In genomic region chr17:36181401-36182175, GRCh38 we compare ENCODE assay signal across 11 cellular contexts. TPM values are rescaled to one million over a fixed set of nuclear protein-coding genes. Genes with fewer than 3 reads are reported as not detected.
DNase-seq lines count a peak whose midpoint lies in the region; ATAC-seq and TF ChIP-seq lines count a peak whose summit lies in the region.
"Not testable (repeated sequence)": the region's sequence is repeated elsewhere in the genome, so short reads cannot be mapped to it uniquely, and the experiment has no call there.
"Had no signal": no experiment of that assay in that cellular context is flagged by ENCODE, and none has a peak within 500 bp of the region (broad histone marks: within the 10 kb centered on the region; RNA-seq: fewer than 3 reads in every experiment).

No MANE protein-coding gene starts in this region.

- POLR2A ChIA-PET in T-cell (lab: Charles Lee); MCF 10A (lab: Yijun Ruan, JAX): not testable (repeated sequence)

- not testable (repeated sequence) for TF ChIP-seq CTCF in GM23338 (conservative IDR thresholded peaks at IDR 0.05; ENCODE audit: low read depth in 2 of 2); MCF 10A (IDR thresholded peaks at IDR 0.05; ENCODE audit: unreplicated experiment); endothelial cell (IDR thresholded peaks at IDR 0.05; ENCODE audit: unreplicated experiment); mesothelial cell of epicardium (IDR thresholded peaks at IDR 0.05; ENCODE audit: unreplicated experiment); neural progenitor cell (IDR thresholded peaks at IDR 0.05); type B pancreatic cell (conservative IDR thresholded peaks at IDR 0.05)

- not testable (repeated sequence) for H3F3A ChIP-seq in GM23338 (replicated peaks; ENCODE audit: low read depth); neural progenitor cell (ENCODE audit: low read depth)

- not testable (repeated sequence) for H3K9ac ChIP-seq in neural progenitor cell

- H2AFZ ChIP-seq in GM23338; neural progenitor cell (replicated peaks): not testable (repeated sequence)

- intact Hi-C loops in MCF 10A (cut with micrococcal nuclease) = loop anchor here (10.0 kb wide), 1 partner anchor 67 kb away; no protein-coding TSS in a partner anchor

- H3K27me3 ChIP-seq in GM23338 (ENCODE audit: insufficient read depth) (peaks cover 37% of the 10 kb centered on the region), neural progenitor cell (peaks cover 42% of the 10 kb centered on the region)

- not testable (repeated sequence) for H3K4me3 ChIP-seq in GM23338, neural progenitor cell

- not testable (repeated sequence) for H3K27ac ChIP-seq in GM23338 (ENCODE audit: low read depth); neural progenitor cell

- not testable (repeated sequence) for H4K20me1 ChIP-seq in GM23338 (replicated peaks; ENCODE audit: insufficient read depth); neural progenitor cell (ENCODE audit: low read depth)

- not testable (repeated sequence) for H3K36me3 Mint-ChIP-seq in GM23338 (ENCODE audit: low read depth); T-cell; MCF 10A (ENCODE audit: insufficient read depth, unreplicated experiment); endothelial cell (ENCODE audit: low read depth, unreplicated experiment); mesothelial cell of epicardium; neural progenitor cell; type B pancreatic cell

- H3K36me3 ChIP-seq in GM23338 (ENCODE audit: insufficient read depth); neural progenitor cell: not testable (repeated sequence)

- H3K4me3 Mint-ChIP-seq in GM23338 (peak overlapping the region; percentile 83; the same call in 2 of the 3 replicates), T-cell (peak overlapping the region in 1 of 3 donors; percentile 51), MCF 10A (ENCODE audit: unreplicated experiment) (peak overlapping the region; percentile 56), endothelial cell (ENCODE audit: unreplicated experiment) (peak overlapping the region; percentile 65), mesothelial cell of epicardium (peak overlapping the region; percentile 76), neural progenitor cell (peak overlapping the region; percentile 86), type B pancreatic cell (peak overlapping the region; percentile 85)

- not testable (repeated sequence) for H3K4me1 Mint-ChIP-seq in GM23338; T-cell; MCF 10A (ENCODE audit: insufficient read depth, unreplicated experiment); mesothelial cell of epicardium; neural progenitor cell; type B pancreatic cell (ENCODE audit: unreplicated experiment)
- peaks cover 12% of the 10 kb centered on the region for H3K4me1 Mint-ChIP-seq in endothelial cell (ENCODE audit: unreplicated experiment)

- BruUV-seq in MCF 10A (replicated peaks; lab: Mats Ljungman, UMichigan) = not testable (repeated sequence)

- ATAC-seq in GM23338; T-cell (replicated peaks in 1 of 4): not testable (repeated sequence)

- H3K9me3 ChIP-seq in neural progenitor cell (ENCODE audit: low read depth) = not testable (repeated sequence)

- H3K4me2 ChIP-seq in GM23338, neural progenitor cell: not testable (repeated sequence)

- CTCF ChIA-PET in T-cell (lab: Charles Lee) = not testable (repeated sequence)
- CTCF ChIA-PET in MCF 10A (lab: Yijun Ruan, JAX) = interaction anchor here (0.8 kb wide), 1 partner anchor 33 kb away, joined by 3 read pairs; no protein-coding TSS in a partner anchor

- not testable (repeated sequence) for DNase-seq in GM23338 (ENCODE audit: low spot score); T-cell; MCF 10A (ENCODE audit: unreplicated experiment); endothelial cell (ENCODE audit: low spot score); type B pancreatic cell (ENCODE audit: extremely low spot score, unreplicated experiment)
- DNase-seq in mesothelial cell of epicardium (ENCODE audit: low spot score in 2 of 2, unreplicated experiment in 2 of 2) (peak in 1 of 2 experiments; percentile 24), neural progenitor cell (ENCODE audit: low spot score) (peak; percentile 4)

- peaks cover 30% of the 10 kb centered on the region for H3K27me3 Mint-ChIP-seq in GM23338 (ENCODE audit: insufficient read depth, low read depth, poor library complexity)
- peaks cover 33 to 54% of the 10 kb centered on the region in 2 donors for H3K27me3 Mint-ChIP-seq in T-cell
- H3K27me3 Mint-ChIP-seq in MCF 10A (ENCODE audit: insufficient read depth, unreplicated experiment) = peaks cover 54% of the 10 kb centered on the region
- peaks cover 10% of the 10 kb centered on the region for H3K27me3 Mint-ChIP-seq in endothelial cell (ENCODE audit: unreplicated experiment)
- peaks cover 60% of the 10 kb centered on the region for H3K27me3 Mint-ChIP-seq in mesothelial cell of epicardium (ENCODE audit: low read depth)
- H3K27me3 Mint-ChIP-seq in neural progenitor cell (ENCODE audit: insufficient read depth, low read depth) = peaks cover 38% of the 10 kb centered on the region
- peaks cover 57% of the 10 kb centered on the region for H3K27me3 Mint-ChIP-seq in type B pancreatic cell

- H3K9me2 ChIP-seq in GM23338 (ENCODE audit: insufficient read depth) = not testable (repeated sequence)

- H3K27ac Mint-ChIP-seq in GM23338; MCF 10A (ENCODE audit: low read depth, unreplicated experiment); endothelial cell (ENCODE audit: unreplicated experiment); mesothelial cell of epicardium: not testable (repeated sequence)
- H3K27ac Mint-ChIP-seq in T-cell (peak overlapping the region; percentile 1 to 17), neural progenitor cell (peak overlapping the region; percentile 59), type B pancreatic cell (peak overlapping the region; percentile 57)

- not testable (repeated sequence) for H3K4me1 ChIP-seq in GM23338 (ENCODE audit: insufficient read depth); neural progenitor cell

- not testable (repeated sequence) for H3K9me3 Mint-ChIP-seq in GM23338; T-cell; MCF 10A (ENCODE audit: unreplicated experiment); endothelial cell (ENCODE audit: unreplicated experiment); mesothelial cell of epicardium; neural progenitor cell; type B pancreatic cell

- not testable (repeated sequence) for H3K79me2 ChIP-seq in GM23338 (replicated peaks; ENCODE audit: insufficient read depth); neural progenitor cell (ENCODE audit: low read depth)

RNA-seq across cellular contexts. Expression of gene TBC1D3B, which starts 5.2 kb away (rescaled TPM):
- total RNA-seq in GM23338 (2014; rRNA removed; shearing (Covaris generic)) = 0.54 and 1.3 TPM in 2 replicates
- 0.80 and 0.95 TPM in 2 replicates for polyA plus RNA-seq in GM23338 (2016; fragmentation: Nextera tagmentation; extraction: Ambion mirVana)
- total RNA-seq in T-cell (10 to 100 TPM in 4 of 5 donors, 1 to 10 TPM in 1; 6.1 to 13.7 (median 12.2) TPM), MCF 10A (2022) (12.5 and 14.9 TPM in 2 replicates), endothelial cell (ENCODE audit: unreplicated experiment) (8.9 TPM), mesothelial cell of epicardium (27.9 to 28.4 TPM (median 28.2 TPM) in 3 replicates), neural progenitor cell (ENCODE audit: low replicate concordance) (3.3 TPM in 1 of 2 replicates, not detected in the other), type B pancreatic cell (ENCODE audit: low replicate concordance) (14.5 and 18.0 TPM in 2 replicates)
- total RNA-seq: GM23248, HT1080 had no signal
- polyA plus RNA-seq: CD4-positive, alpha-beta memory T cell had no signal

RNA-seq across cellular contexts. Expression of gene CCL3L1, which starts 15.0 kb away (rescaled TPM):
- total RNA-seq in GM23338 (2014; rRNA removed; shearing (Covaris generic)) = not detected in 2 replicates
- 0.59 and 0.70 TPM in 2 replicates for polyA plus RNA-seq in GM23338 (2016; fragmentation: Nextera tagmentation; extraction: Ambion mirVana)
- total RNA-seq in T-cell (1 to 10 TPM; 1.1 to 7.5 (median 1.4) TPM), MCF 10A (2022) (not detected in 2 replicates), endothelial cell (ENCODE audit: unreplicated experiment) (4.0 TPM), mesothelial cell of epicardium (not detected in 3 replicates), neural progenitor cell (ENCODE audit: low replicate concordance) (1.2 and 2.9 TPM in 2 replicates), type B pancreatic cell (ENCODE audit: low replicate concordance) (0.41 TPM in 1 of 2 replicates, not detected in the other)
- total RNA-seq: GM23248, HT1080 had no signal
- polyA plus RNA-seq: BJ; CD4-positive, alpha-beta memory T cell; GM23248 had no signal

RNA-seq across cellular contexts. Expression of gene CCL4L2, which starts 29.3 kb away (rescaled TPM):
- not detected in 2 replicates for total RNA-seq in GM23338 (2014; rRNA removed; shearing (Covaris generic))
- polyA plus RNA-seq in GM23338 (2016; fragmentation: Nextera tagmentation; extraction: Ambion mirVana) = not detected in 2 replicates
- total RNA-seq in T-cell = 10 to 100 TPM in 1 of 5 donors, 1 to 10 TPM in 4; 1.1 to 12.6 (median 2.2) TPM
- not detected in 2 replicates for total RNA-seq in MCF 10A (2022)
- not detected for total RNA-seq in endothelial cell (ENCODE audit: unreplicated experiment)
- not detected in 3 replicates for total RNA-seq in mesothelial cell of epicardium
- total RNA-seq in neural progenitor cell (ENCODE audit: low replicate concordance) = not detected in 2 replicates
- total RNA-seq in type B pancreatic cell (ENCODE audit: low replicate concordance) = 0.45 TPM in 1 of 2 replicates, not detected in the other
- total RNA-seq: GM23248, HT1080 had no signal
- polyA plus RNA-seq: BJ; CD4-positive, alpha-beta memory T cell had no signal
